17 cellular contexts compared by ENCODE assay signal in the genomic region with DNA sequence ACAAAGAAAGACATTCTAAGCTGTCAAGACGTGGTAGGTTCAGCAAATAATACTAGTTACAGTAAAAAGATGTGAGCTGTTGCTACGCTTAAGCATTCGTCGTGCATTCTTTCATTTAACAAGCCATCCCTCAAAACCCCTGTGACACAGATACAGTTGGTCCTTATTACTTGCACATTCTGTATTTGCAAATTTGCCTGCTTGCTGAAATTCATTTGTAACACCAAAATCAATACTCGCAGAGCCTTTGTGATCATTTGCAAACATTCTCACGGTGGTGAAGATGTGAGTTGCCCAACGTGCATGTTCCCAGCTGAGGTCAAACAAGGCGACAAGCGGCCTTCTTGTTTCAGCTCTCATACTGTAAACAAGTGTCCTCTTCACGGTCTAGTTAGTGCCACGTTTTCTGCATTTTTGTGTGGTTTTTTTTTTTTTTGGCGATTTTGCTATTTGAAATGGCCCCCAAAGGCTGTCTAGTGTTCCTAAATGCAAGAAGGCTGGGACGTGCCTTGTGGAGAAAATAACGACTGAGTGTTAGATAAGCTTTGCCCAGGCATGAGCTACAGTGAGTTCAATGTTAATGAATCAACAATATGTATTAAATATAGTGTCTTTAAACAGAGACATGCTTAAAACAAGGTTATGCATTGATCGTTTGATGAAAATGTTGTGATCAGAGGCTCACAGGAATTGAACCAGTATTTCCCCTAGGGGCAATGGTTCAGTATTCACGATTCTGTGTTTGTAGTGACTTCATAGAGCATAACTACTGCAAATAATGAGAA.
"Had no signal": no experiment of that assay in that cellular context is flagged by ENCODE, and none has a peak within 500 bp of the region (broad histone marks: within the 10 kb centered on the region; RNA-seq: fewer than 3 reads in every experiment).

No MANE protein-coding gene starts in this region.

- H3K4me1 ChIP-seq: ascending aorta, esophagus squamous epithelium, tibial nerve had no signal

- FAIRE-seq: colon, frontal cortex had no signal

- H3K27ac Mint-ChIP-seq: activated CD4-positive, alpha-beta memory T cell treated with anti-CD3 and anti-CD28 coated beads, Interleukin-2, amount 10 ng/mL, durations not matched to agents 7 days and 5 days; activated CD4-positive, alpha-beta T cell treated with anti-CD3 and anti-CD28 coated beads for 36 hours; activated naive CD8-positive, alpha-beta T cell treated with anti-CD3 and anti-CD28 coated beads, Interleukin-2, amount 10 ng/mL, durations not matched to agents 7 days and 5 days; activated T-cell treated with anti-CD3 and anti-CD28 coated beads, Interleukin-2, amount 50 U/mL, for 72 hours; memory B cell; stimulated activated effector memory CD8-positive, alpha-beta T cell treated with anti-CD3 and anti-CD28 coated beads, Interleukin-12 subunit alpha, Interleukin-12 subunit beta, amount 100 ng/mL, for 72 hours had no signal

- H3K27me3 Mint-ChIP-seq: memory B cell had no signal

- H3K36me3 ChIP-seq: ascending aorta, esophagus squamous epithelium, heart left ventricle, ovary, tibial nerve had no signal

- H3K36me3 Mint-ChIP-seq: activated naive CD8-positive, alpha-beta T cell treated with anti-CD3 and anti-CD28 coated beads, Interleukin-2, amount 10 ng/mL, durations not matched to agents 7 days and 5 days; memory B cell; stimulated activated effector memory CD8-positive, alpha-beta T cell treated with anti-CD3 and anti-CD28 coated beads, Interleukin-12 subunit alpha, Interleukin-12 subunit beta, amount 100 ng/mL, for 72 hours had no signal

- H3K9me3 ChIP-seq: ascending aorta, esophagus squamous epithelium, heart left ventricle, ovary, tibial nerve had no signal

- H3K9me3 Mint-ChIP-seq: activated CD4-positive, alpha-beta memory T cell treated with anti-CD3 and anti-CD28 coated beads, Interleukin-2, amount 10 ng/mL, durations not matched to agents 7 days and 5 days; activated naive CD8-positive, alpha-beta T cell treated with anti-CD3 and anti-CD28 coated beads, Interleukin-2, amount 10 ng/mL, durations not matched to agents 7 days and 5 days; activated T-cell treated with anti-CD3 and anti-CD28 coated beads, Interleukin-2, amount 50 U/mL, for 72 hours; memory B cell; stimulated activated effector memory CD8-positive, alpha-beta T cell treated with anti-CD3 and anti-CD28 coated beads, Interleukin-12 subunit alpha, Interleukin-12 subunit beta, amount 100 ng/mL, for 72 hours had no signal

- H3K4me3 ChIP-seq: ascending aorta, esophagus squamous epithelium, heart left ventricle, ovary, tibial nerve had no signal

- DNase-seq: activated CD4-positive, alpha-beta memory T cell treated with anti-CD3 and anti-CD28 coated beads, Interleukin-2, amount 10 ng/mL, durations not matched to agents 7 days and 5 days; activated CD4-positive, alpha-beta T cell treated with anti-CD3 and anti-CD28 coated beads for 36 hours; activated naive CD8-positive, alpha-beta T cell treated with anti-CD3 and anti-CD28 coated beads, Interleukin-2, amount 10 ng/mL, durations not matched to agents 7 days and 5 days; activated T-cell treated with anti-CD3 and anti-CD28 coated beads, Interleukin-2, amount 50 U/mL, for 72 hours; esophagus squamous epithelium; left colon; ovary; right cardiac atrium; T1000 had no signal

- H3K27ac ChIP-seq: ascending aorta, esophagus squamous epithelium, heart left ventricle, ovary, tibial nerve, VCaP had no signal

- H3K27me3 ChIP-seq: ascending aorta, ovary had no signal

- H3K4me3 Mint-ChIP-seq: activated CD4-positive, alpha-beta memory T cell treated with anti-CD3 and anti-CD28 coated beads, Interleukin-2, amount 10 ng/mL, durations not matched to agents 7 days and 5 days; activated CD4-positive, alpha-beta T cell treated with anti-CD3 and anti-CD28 coated beads for 36 hours; activated naive CD8-positive, alpha-beta T cell treated with anti-CD3 and anti-CD28 coated beads, Interleukin-2, amount 10 ng/mL, durations not matched to agents 7 days and 5 days; activated T-cell treated with anti-CD3 and anti-CD28 coated beads, Interleukin-2, amount 50 U/mL, for 72 hours; memory B cell; stimulated activated effector memory CD8-positive, alpha-beta T cell treated with anti-CD3 and anti-CD28 coated beads, Interleukin-12 subunit alpha, Interleukin-12 subunit beta, amount 100 ng/mL, for 72 hours had no signal

- H3K4me1 Mint-ChIP-seq: activated CD4-positive, alpha-beta memory T cell treated with anti-CD3 and anti-CD28 coated beads, Interleukin-2, amount 10 ng/mL, durations not matched to agents 7 days and 5 days; activated CD4-positive, alpha-beta T cell treated with anti-CD3 and anti-CD28 coated beads for 36 hours had no signal

- ATAC-seq: activated CD4-positive, alpha-beta T cell treated with anti-CD3 and anti-CD28 coated beads for 36 hours; activated T-cell treated with anti-CD3 and anti-CD28 coated beads, Interleukin-2, amount 50 U/mL, for 72 hours; heart left ventricle; left colon; right cardiac atrium; stimulated activated effector memory CD8-positive, alpha-beta T cell treated with anti-CD3 and anti-CD28 coated beads, Interleukin-12 subunit alpha, Interleukin-12 subunit beta, amount 100 ng/mL, for 72 hours had no signal
